ENCODE assay signal across 1 cellular context in genomic region chr7:99829520-99830160, GRCh38.
TF ChIP-seq lines count a peak whose summit lies in the region.

No MANE protein-coding gene starts in this region.

TF ChIP-seq in GM12878, 131 proteins besides CTCF, POLR2A, EP300 and RAD21:
- TF ChIP-seq NBN (IDR thresholded peaks at IDR 0.05) (no peak), BRCA1 (IDR thresholded peaks at IDR 0.05; ENCODE audit: low read depth, low read length) (no peak), SPI1 (IDR thresholded peaks at IDR 0.05; ENCODE audit: borderline replicate concordance, insufficient read depth, low read depth, low read length) (no peak), E4F1 (IDR thresholded peaks at IDR 0.05; ENCODE audit: borderline replicate concordance, partially characterized antibody) (no peak), HDAC2 (IDR thresholded peaks at IDR 0.05) (no peak), MTA2 (IDR thresholded peaks at IDR 0.05; ENCODE audit: low read depth) (no peak), RBBP5 (conservative IDR thresholded peaks at IDR 0.05) (no peak), CREM (IDR thresholded peaks at IDR 0.05; ENCODE audit: low read depth) (no peak), JUNB (IDR thresholded peaks at IDR 0.05) (no peak), E2F8 (IDR thresholded peaks at IDR 0.05; ENCODE audit: low read depth, partially characterized antibody) (no peak), ZNF592 (IDR thresholded peaks at IDR 0.05) (no peak), MEF2A (IDR thresholded peaks at IDR 0.05; ENCODE audit: insufficient read depth, low read depth, low read length) (no peak), BCLAF1 (IDR thresholded peaks at IDR 0.05) (no peak)
- TF ChIP-seq, protein P1, sequence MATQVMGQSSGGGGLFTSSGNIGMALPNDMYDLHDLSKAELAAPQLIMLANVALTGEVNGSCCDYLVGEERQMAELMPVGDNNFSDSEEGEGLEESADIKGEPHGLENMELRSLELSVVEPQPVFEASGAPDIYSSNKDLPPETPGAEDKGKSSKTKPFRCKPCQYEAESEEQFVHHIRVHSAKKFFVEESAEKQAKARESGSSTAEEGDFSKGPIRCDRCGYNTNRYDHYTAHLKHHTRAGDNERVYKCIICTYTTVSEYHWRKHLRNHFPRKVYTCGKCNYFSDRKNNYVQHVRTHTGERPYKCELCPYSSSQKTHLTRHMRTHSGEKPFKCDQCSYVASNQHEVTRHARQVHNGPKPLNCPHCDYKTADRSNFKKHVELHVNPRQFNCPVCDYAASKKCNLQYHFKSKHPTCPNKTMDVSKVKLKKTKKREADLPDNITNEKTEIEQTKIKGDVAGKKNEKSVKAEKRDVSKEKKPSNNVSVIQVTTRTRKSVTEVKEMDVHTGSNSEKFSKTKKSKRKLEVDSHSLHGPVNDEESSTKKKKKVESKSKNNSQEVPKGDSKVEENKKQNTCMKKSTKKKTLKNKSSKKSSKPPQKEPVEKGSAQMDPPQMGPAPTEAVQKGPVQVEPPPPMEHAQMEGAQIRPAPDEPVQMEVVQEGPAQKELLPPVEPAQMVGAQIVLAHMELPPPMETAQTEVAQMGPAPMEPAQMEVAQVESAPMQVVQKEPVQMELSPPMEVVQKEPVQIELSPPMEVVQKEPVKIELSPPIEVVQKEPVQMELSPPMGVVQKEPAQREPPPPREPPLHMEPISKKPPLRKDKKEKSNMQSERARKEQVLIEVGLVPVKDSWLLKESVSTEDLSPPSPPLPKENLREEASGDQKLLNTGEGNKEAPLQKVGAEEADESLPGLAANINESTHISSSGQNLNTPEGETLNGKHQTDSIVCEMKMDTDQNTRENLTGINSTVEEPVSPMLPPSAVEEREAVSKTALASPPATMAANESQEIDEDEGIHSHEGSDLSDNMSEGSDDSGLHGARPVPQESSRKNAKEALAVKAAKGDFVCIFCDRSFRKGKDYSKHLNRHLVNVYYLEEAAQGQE (IDR thresholded peaks at IDR 0.05; ENCODE audit: low read depth, low read length), result no peak
- TF ChIP-seq, protein P2, sequence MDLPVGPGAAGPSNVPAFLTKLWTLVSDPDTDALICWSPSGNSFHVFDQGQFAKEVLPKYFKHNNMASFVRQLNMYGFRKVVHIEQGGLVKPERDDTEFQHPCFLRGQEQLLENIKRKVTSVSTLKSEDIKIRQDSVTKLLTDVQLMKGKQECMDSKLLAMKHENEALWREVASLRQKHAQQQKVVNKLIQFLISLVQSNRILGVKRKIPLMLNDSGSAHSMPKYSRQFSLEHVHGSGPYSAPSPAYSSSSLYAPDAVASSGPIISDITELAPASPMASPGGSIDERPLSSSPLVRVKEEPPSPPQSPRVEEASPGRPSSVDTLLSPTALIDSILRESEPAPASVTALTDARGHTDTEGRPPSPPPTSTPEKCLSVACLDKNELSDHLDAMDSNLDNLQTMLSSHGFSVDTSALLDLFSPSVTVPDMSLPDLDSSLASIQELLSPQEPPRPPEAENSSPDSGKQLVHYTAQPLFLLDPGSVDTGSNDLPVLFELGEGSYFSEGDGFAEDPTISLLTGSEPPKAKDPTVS (IDR thresholded peaks at IDR 0.05; ENCODE audit: low read depth, low read length), result no peak
